Comparison of ENCODE assay signal across 11 cellular contexts in the genomic region with DNA sequence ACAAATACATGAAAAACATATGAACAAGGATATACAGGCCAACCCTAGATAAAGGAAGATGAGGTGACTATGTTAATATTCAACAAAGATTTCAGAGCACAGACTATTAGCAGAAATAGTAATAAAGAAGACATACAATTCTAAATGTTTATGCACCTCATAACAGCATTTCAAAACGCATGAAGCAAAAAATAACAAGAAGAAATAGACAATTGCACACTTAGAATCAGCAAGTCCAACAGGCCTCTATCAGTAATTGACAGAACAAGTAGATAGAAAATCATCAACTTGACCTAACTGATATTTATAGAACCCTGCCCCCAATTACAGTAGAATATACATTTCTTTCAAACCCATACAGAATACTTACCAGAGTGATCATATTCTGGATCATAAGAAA.
"Had no signal": no experiment of that assay in that cellular context is flagged by ENCODE, and none has a peak within 500 bp of the region (broad histone marks: within the 10 kb centered on the region; RNA-seq: fewer than 3 reads in every experiment).

No MANE protein-coding gene starts in this region.

- H3K9me3 ChIP-seq: HAP-1 had no signal

- FAIRE-seq: H1, H54 had no signal

- H3K27ac ChIP-seq: GM23248 had no signal

- H3K9me3 Mint-ChIP-seq: GM23338, HFFc6 had no signal

- H2AFZ ChIP-seq: GM23248, GM23338 had no signal

- H3K9ac ChIP-seq: GM23248 had no signal

- H3K4me3 ChIP-seq: GM23248, GM23338, HAP-1 had no signal

- ATAC-seq: GM23338, HCT116 had no signal

- H3K27ac Mint-ChIP-seq: GM23338, H9, HFFc6 had no signal

- H3K4me2 ChIP-seq: GM23338 had no signal

- DNase-seq: GM23248, GOT3, H7, H9, HCEC 1CT, HFFc6 had no signal

- H3K4me1 ChIP-seq: HAP-1 had no signal

- H3K36me3 ChIP-seq: HAP-1 had no signal

- H3K4me3 Mint-ChIP-seq: GM23338, H9, HFFc6 had no signal

- H3K4me1 Mint-ChIP-seq: GM23338, H9 had no signal
